Comparison of ENCODE assay signal across 8 cellular contexts in the genomic region with DNA sequence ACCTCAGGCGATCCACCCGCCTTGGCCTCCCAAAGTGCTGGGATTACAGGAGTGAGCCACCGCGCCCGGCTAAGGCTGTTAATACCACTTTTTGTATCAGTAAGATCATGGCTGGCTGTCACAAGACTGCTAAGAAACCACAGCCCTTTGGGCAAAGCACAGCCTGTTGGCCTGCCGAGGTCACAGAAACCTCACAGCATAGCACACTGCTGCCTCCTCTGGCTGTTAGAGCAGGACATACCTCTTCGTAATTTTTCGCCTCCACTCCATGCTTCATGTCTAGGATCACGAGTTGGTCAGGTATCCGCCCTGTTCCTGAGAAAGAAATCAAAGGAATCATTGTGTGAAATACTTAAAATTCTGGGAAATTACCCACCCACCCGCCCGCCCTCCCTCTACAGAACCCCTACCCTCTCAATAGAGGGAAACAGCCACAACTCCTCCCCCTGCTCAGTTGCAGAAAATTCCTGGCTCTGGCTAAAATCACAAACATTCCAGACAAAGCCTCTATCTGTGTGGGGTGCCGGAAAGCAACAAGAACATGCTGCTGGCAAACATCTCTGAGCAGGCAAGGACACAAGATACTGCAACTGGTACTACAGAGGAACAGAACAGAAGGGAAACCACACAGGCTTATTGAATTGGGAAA. TPM values are rescaled to one million over a fixed set of nuclear protein-coding genes. Genes with fewer than 3 reads are reported as not detected.
A peak's percentile ranks its signal among the peaks of the same experiment; 100 is the strongest.
DNase-seq lines count a peak whose midpoint lies in the region; ATAC-seq, FAIRE-seq and TF ChIP-seq lines count a peak whose summit lies in the region.

No MANE protein-coding gene starts in this region.

- H3K4me3 ChIP-seq in heart right ventricle, result peak overlapping the region in 1 of 10 donors; percentile 3
- no peak overlapping the region for H3K4me3 ChIP-seq in pancreas

- peak; percentile 22 to 72 (median 51) for TF ChIP-seq CTCF in heart right ventricle (IDR thresholded peaks at IDR 0.05)
- peak in 2 of 4 donors; percentile 13 to 16 for TF ChIP-seq CTCF in pancreas (IDR thresholded peaks at IDR 0.05)

- H3K9me3 ChIP-seq in heart right ventricle (no peaks in the 10 kb centered on the region), pancreas (no peaks in the 10 kb centered on the region)

- H3K27ac ChIP-seq in heart right ventricle, result peak overlapping the region; percentile 73 to 92 (median 84)
- peak overlapping the region; percentile 74 to 89 (median 86) for H3K27ac ChIP-seq in pancreas

- DNase-seq in HCEC 1CT (peak; percentile 45), amygdala (lab: John Stamatoyannopoulos, UW) (peak in 55 of 56 donors; percentile 13 to 96 (median 78)), heart right ventricle (peak; percentile 53 to 74), pancreas (peak in 5 of 6 donors; percentile 63 to 76 (median 73))
- DNase-seq in activated naive CD4-positive, alpha-beta T cell treated with anti-CD3 and anti-CD28 coated beads, Interleukin-2, amount 50 U/mL, for 16 hours, result no peak

- intact Hi-C loops in heart right ventricle (cut with DNase I), result loop anchor here in 3 of 10 donors (2.0 to 10.0 kb wide), 3 partner anchors 29 to 130 kb away; a partner anchor contains a TSS
- intact Hi-C loops in pancreas (cut with DNase I), result no loop called here

- peak; percentile 79 to 94 (median 92) for ATAC-seq in heart right ventricle
- peak; percentile 76 to 89 (median 88) for ATAC-seq in pancreas
- no peak for ATAC-seq in GM21737 (IDR thresholded peaks at IDR 0.05; ENCODE audit: unreplicated experiment)
- no peak for ATAC-seq in HG03565 (IDR thresholded peaks at IDR 0.05; ENCODE audit: unreplicated experiment)
- ATAC-seq in HG02970 (IDR thresholded peaks at IDR 0.05; ENCODE audit: low FRiP score, unreplicated experiment), result no peak

- WGBS in heart right ventricle, 2 donors, result 36 to 45% methylated on average over 13 of the region's 13 CpGs
- WGBS in pancreas, 2 donors, result 19 to 23% methylated on average over 13 of the region's 13 CpGs

- H3K27me3 ChIP-seq in heart right ventricle (no peaks in the 10 kb centered on the region), pancreas (no peaks in the 10 kb centered on the region)

- H3K4me1 ChIP-seq in heart right ventricle (peaks cover 9 to 72% (median 49%) of the 10 kb centered on the region in 9 donors), pancreas (peaks cover 43 to 67% (median 44%) of the 10 kb centered on the region in 3 donors)

- FAIRE-seq in pancreas (lab: Jason Lieb, UNC), result no peak

- H3K36me3 ChIP-seq in heart right ventricle (peaks cover 0 to 60% (median 12%) of the 10 kb centered on the region in 9 donors), pancreas (peaks cover 0 to 11% (median 7%) of the 10 kb centered on the region in 3 donors)

RNA-seq across cellular contexts. Expression of a gene that starts 20.7 kb away (rescaled TPM):
- total RNA-seq in heart right ventricle, result 100 to 1,000 TPM in 9 of 10 donors, 10 to 100 TPM in 1; 97.8 to 138 (median 115) TPM
- polyA plus RNA-seq in heart right ventricle, result 10 to 100 TPM; 26.9 to 51.3 TPM
- 10 to 100 TPM; 23.2 to 54.8 (median 27.2) TPM for total RNA-seq in pancreas
- polyA plus RNA-seq in pancreas, result 10 to 100 TPM; 22.7 to 30.3 TPM

RNA-seq across cellular contexts. Expression of a gene that starts 28.9 kb away (rescaled TPM):
- total RNA-seq in heart right ventricle, result 100 to 1,000 TPM; 219 to 366 (median 294) TPM
- 100 to 1,000 TPM in 1 of 2 donors, 10 to 100 TPM in 1; 29.1 to 196 TPM for polyA plus RNA-seq in heart right ventricle
- 100 to 1,000 TPM; 230 to 377 (median 326) TPM for total RNA-seq in pancreas
- 100 to 1,000 TPM in 1 of 2 donors, 10 to 100 TPM in 1; 56.0 to 122 TPM for polyA plus RNA-seq in pancreas

Comparison
In these comparisons a context has a peak if more than half of its experiments do, and no peak if none do; other contexts are left out.
1. ATAC-seq: peak in heart right ventricle (8 of 8) and pancreas (4 of 4); none in GM21737 (single experiment), HG03565 (single experiment) and HG02970 (single experiment).